ENCODE assay signal across 24 cellular contexts in genomic region chr11:83299681-83300080, GRCh38.
"Had no signal": no experiment of that assay in that cellular context is flagged by ENCODE, and none has a peak within 500 bp of the region (broad histone marks: within the 10 kb centered on the region; RNA-seq: fewer than 3 reads in every experiment).

No MANE protein-coding gene starts in this region.

- H3K27me3 Mint-ChIP-seq: type B pancreatic cell had no signal

- H3K27me3 ChIP-seq: dorsolateral prefrontal cortex, gastrocnemius medialis, ovary, sigmoid colon, stomach, thyroid gland had no signal

- DNase-seq: dorsolateral prefrontal cortex; effector CD4-positive, alpha-beta T cell; foreskin fibroblast; gastrocnemius medialis; head of caudate nucleus; kidney; natural killer cell; occipital lobe; ovary; posterior cingulate gyrus; psoas muscle; right cardiac atrium; sigmoid colon; stimulated activated CD4-positive, alpha-beta T cell treated with anti-CD3 and anti-CD28 coated beads, Interleukin-2, amount 100 ng/mL, for 24 hours; stimulated activated CD4-positive, alpha-beta T cell treated with anti-CD3 and anti-CD28 coated beads, Interleukin-4, amount 100 ng/mL, for 24 hours; stimulated activated naive CD4-positive, alpha-beta T cell treated with Interleukin-2 at 50 U/mL for 16 hours; stomach; thyroid gland had no signal

- H3K4me1 Mint-ChIP-seq: memory B cell; natural killer cell; stimulated activated effector memory CD8-positive, alpha-beta T cell treated with anti-CD3 and anti-CD28 coated beads, Interleukin-12 subunit alpha, Interleukin-12 subunit beta, amount 100 ng/mL, for 72 hours had no signal

- H3K4me3 ChIP-seq: dorsolateral prefrontal cortex, gastrocnemius medialis, lung, ovary, psoas muscle, sigmoid colon, stomach, thyroid gland had no signal

- H3K9me3 Mint-ChIP-seq: memory B cell; natural killer cell; stimulated activated effector memory CD8-positive, alpha-beta T cell treated with anti-CD3 and anti-CD28 coated beads, Interleukin-12 subunit alpha, Interleukin-12 subunit beta, amount 100 ng/mL, for 72 hours; type B pancreatic cell had no signal

- H3K36me3 ChIP-seq: gastrocnemius medialis, ovary, sigmoid colon, stomach, thyroid gland had no signal

- H3K36me3 Mint-ChIP-seq: memory B cell; natural killer cell; stimulated activated effector memory CD8-positive, alpha-beta T cell treated with anti-CD3 and anti-CD28 coated beads, Interleukin-12 subunit alpha, Interleukin-12 subunit beta, amount 100 ng/mL, for 72 hours; type B pancreatic cell had no signal

- ATAC-seq: esophagus mucosa; gastrocnemius medialis; left lobe of liver; natural killer cell; psoas muscle; right cardiac atrium; stimulated activated effector memory CD8-positive, alpha-beta T cell treated with anti-CD3 and anti-CD28 coated beads, Interleukin-12 subunit alpha, Interleukin-12 subunit beta, amount 100 ng/mL, for 72 hours had no signal

- H3K4me1 ChIP-seq: gastrocnemius medialis, psoas muscle, sigmoid colon, stomach had no signal

- H3K27ac ChIP-seq: dorsolateral prefrontal cortex, gastrocnemius medialis, ovary, psoas muscle, sigmoid colon, stomach, thyroid gland had no signal

- H3K4me3 Mint-ChIP-seq: memory B cell; natural killer cell; stimulated activated effector memory CD8-positive, alpha-beta T cell treated with anti-CD3 and anti-CD28 coated beads, Interleukin-12 subunit alpha, Interleukin-12 subunit beta, amount 100 ng/mL, for 72 hours; type B pancreatic cell had no signal

- H3K27ac Mint-ChIP-seq: memory B cell; natural killer cell; stimulated activated effector memory CD8-positive, alpha-beta T cell treated with anti-CD3 and anti-CD28 coated beads, Interleukin-12 subunit alpha, Interleukin-12 subunit beta, amount 100 ng/mL, for 72 hours; type B pancreatic cell had no signal
